Comparison of ENCODE assay signal across 32 cellular contexts in genomic region chr19:23906835-23907234, GRCh38. TPM values are rescaled to one million over a fixed set of nuclear protein-coding genes. Genes with fewer than 3 reads are reported as not detected.
"Had no signal": no experiment of that assay in that cellular context is flagged by ENCODE, and none has a peak within 500 bp of the region (broad histone marks: within the 10 kb centered on the region; RNA-seq: fewer than 3 reads in every experiment).

No MANE protein-coding gene starts in this region.

- H3K4me2 ChIP-seq: neural progenitor cell, smooth muscle cell had no signal

- H3K36me3 Mint-ChIP-seq: natural killer cell; neural progenitor cell; stimulated activated memory B cell treated with anti-CD40 and anti-IgM and Interleukin-4, amounts not matched to agents 10 μg/mL and 1 μg/mL and 100 μg/mL, for 72 hours; type B pancreatic cell had no signal

- H3K4me1 Mint-ChIP-seq: natural killer cell; nephron; neural progenitor cell; stimulated activated memory B cell treated with anti-CD40 and anti-IgM and Interleukin-4, amounts not matched to agents 10 μg/mL and 1 μg/mL and 100 μg/mL, for 72 hours; stimulated activated naive CD8-positive, alpha-beta T cell treated with anti-CD3 and anti-CD28 coated beads, Interleukin-15, amount 100 ng/mL, for 72 hours had no signal

- H3K4me3 ChIP-seq: neural progenitor cell, ovary, psoas muscle, skin epidermis, smooth muscle cell, spleen, suprapubic skin, testis, tibial artery, transverse colon, upper lobe of right lung, uterus had no signal

- H3K27me3 Mint-ChIP-seq: progenitor cell of endocrine pancreas; stimulated activated memory B cell treated with anti-CD40 and anti-IgM and Interleukin-4, amounts not matched to agents 10 μg/mL and 1 μg/mL and 100 μg/mL, for 72 hours; stimulated activated naive CD8-positive, alpha-beta T cell treated with anti-CD3 and anti-CD28 coated beads, Interleukin-15, amount 100 ng/mL, for 72 hours; type B pancreatic cell had no signal

- DNase-seq: natural killer cell; occipital lobe; ovary; posterior cingulate gyrus; psoas muscle; right cardiac atrium; spleen; stimulated activated CD4-positive, alpha-beta T cell treated with anti-CD3 and anti-CD28 coated beads, Interleukin-12 subunit alpha, Interleukin-12 subunit beta, amount 100 ng/mL, for 4 hours; stimulated activated CD4-positive, alpha-beta T cell treated with anti-CD3 and anti-CD28 coated beads, Interleukin-1b, Interleukin-23, amount 100 ng/mL, for 48 hours; stimulated activated CD4-positive, alpha-beta T cell treated with anti-CD3 and anti-CD28 coated beads, Interleukin-4, amount 100 ng/mL, for 1 hour; stimulated activated CD4-positive, alpha-beta T cell treated with anti-CD3 and anti-CD28 coated beads, Interleukin-4, amount 100 ng/mL, for 4 hours; stimulated activated CD8-positive, alpha-beta memory T cell treated with anti-CD3 and anti-CD28 coated beads, Interleukin-4, amount 100 ng/mL, for 48 hours; stimulated activated naive CD4-positive, alpha-beta T cell; stimulated activated naive CD8-positive, alpha-beta T cell treated with anti-CD3 and anti-CD28 coated beads, Interleukin-15, amount 100 ng/mL, for 72 hours; stimulated activated naive CD8-positive, alpha-beta T cell treated with anti-CD3 and anti-CD28 coated beads, Interleukin-15, Interleukin-2, amounts not matched to agents 100 U/mL and 50 U/mL, for 24 hours; substantia nigra; testis; tibial artery; transverse colon; upper lobe of right lung; uterus had no signal

- H3K4me1 ChIP-seq: neural progenitor cell, parathyroid adenoma, psoas muscle, spleen, suprapubic skin, testis, tibial artery, transverse colon, upper lobe of right lung, uterus had no signal

- H3K27me3 ChIP-seq: neural progenitor cell, ovary, spleen, suprapubic skin, testis, tibial artery, transverse colon, upper lobe of right lung, uterus had no signal

- H3K79me2 ChIP-seq: parathyroid adenoma had no signal

- H2AFZ ChIP-seq: neural progenitor cell, parathyroid adenoma had no signal

- H3K9me3 ChIP-seq: ovary, psoas muscle, testis, uterus had no signal

- H3K27ac ChIP-seq: neural progenitor cell, ovary, parathyroid adenoma, psoas muscle, skin epidermis, spleen, suprapubic skin, testis, tibial artery, transverse colon, upper lobe of right lung, uterus had no signal

- ATAC-seq: psoas muscle; right cardiac atrium; sciatic nerve; stimulated activated memory B cell treated with anti-CD40 and anti-IgM and Interleukin-4, amounts not matched to agents 10 μg/mL and 1 μg/mL and 100 μg/mL, for 72 hours; stimulated activated naive CD8-positive, alpha-beta T cell treated with anti-CD3 and anti-CD28 coated beads, Interleukin-15, amount 100 ng/mL, for 72 hours; stimulated activated naive CD8-positive, alpha-beta T cell treated with anti-CD3 and anti-CD28 coated beads, Interleukin-15, Interleukin-2, amounts not matched to agents 100 U/mL and 50 U/mL, for 24 hours; upper lobe of right lung had no signal

- H3K36me3 ChIP-seq: neural progenitor cell, ovary, spleen, suprapubic skin, tibial artery, transverse colon, upper lobe of right lung, uterus had no signal

- H3K9ac ChIP-seq: neural progenitor cell, parathyroid adenoma had no signal

- H3K4me3 Mint-ChIP-seq: natural killer cell; nephron; neural progenitor cell; stimulated activated memory B cell treated with anti-CD40 and anti-IgM and Interleukin-4, amounts not matched to agents 10 μg/mL and 1 μg/mL and 100 μg/mL, for 72 hours; stimulated activated naive CD8-positive, alpha-beta T cell treated with anti-CD3 and anti-CD28 coated beads, Interleukin-15, amount 100 ng/mL, for 72 hours; type B pancreatic cell had no signal

- H3K27ac Mint-ChIP-seq: natural killer cell; nephron; neural progenitor cell; progenitor cell of endocrine pancreas; stimulated activated memory B cell treated with anti-CD40 and anti-IgM and Interleukin-4, amounts not matched to agents 10 μg/mL and 1 μg/mL and 100 μg/mL, for 72 hours; stimulated activated naive CD8-positive, alpha-beta T cell treated with anti-CD3 and anti-CD28 coated beads, Interleukin-15, amount 100 ng/mL, for 72 hours; type B pancreatic cell had no signal

RNA-seq across cellular contexts. Expression of gene ZNF726, which starts 7.9 kb away (rescaled TPM):
- total RNA-seq: smooth muscle cell had no signal
- polyA plus RNA-seq: neural cell, smooth muscle cell had no signal
